Comparison of ENCODE assay signal across 14 cellular contexts in genomic region chr22:44088976-44089570, GRCh38.
A peak's percentile ranks its signal among the peaks of the same experiment; 100 is the strongest.
DNase-seq lines count a peak whose midpoint lies in the region; ATAC-seq and TF ChIP-seq lines count a peak whose summit lies in the region.
"Had no signal": no experiment of that assay in that cellular context is flagged by ENCODE, and none has a peak within 500 bp of the region (broad histone marks: within the 10 kb centered on the region; RNA-seq: fewer than 3 reads in every experiment).

No MANE protein-coding gene starts in this region.

- no peaks in the 10 kb centered on the region for H3K27me3 ChIP-seq in prostate gland (replicated peaks; ENCODE audit: insufficient read depth)

- CTCF ChIA-PET in activated CD8-positive, alpha-beta T cell treated with anti-CD3 and anti-CD28 coated beads, Interleukin-2, amount 10 ng/mL, durations not matched to agents 7 days and 5 days (lab: Charles Lee): no interaction called here

- DNase-seq in EL (peak; percentile 27), anterior cingulate cortex (lab: John Stamatoyannopoulos, UW) (peak in 32 of 58 donors; percentile 2 to 54 (median 24)), head of caudate nucleus (peak in 29 of 42 donors; percentile 14 to 63 (median 40)), prostate gland (ENCODE audit: low spot score) (peak; percentile 54)
- DNase-seq in activated CD8-positive, alpha-beta T cell treated with anti-CD3 and anti-CD28 coated beads, Interleukin-2, amount 10 ng/mL, durations not matched to agents 7 days and 5 days: no peak
- DNase-seq: activated CD4-positive, alpha-beta T cell treated with anti-CD3 and anti-CD28 coated beads for 4 hours; activated naive CD4-positive, alpha-beta T cell treated with anti-CD3 and anti-CD28 coated beads for 36 hours; CD4-positive, alpha-beta memory T cell; NCI-H1930; SIG-M5 had no signal

- no peaks in the 10 kb centered on the region for H3K27me3 Mint-ChIP-seq in activated CD8-positive, alpha-beta T cell treated with anti-CD3 and anti-CD28 coated beads, Interleukin-2, amount 10 ng/mL, durations not matched to agents 7 days and 5 days (ENCODE audit: low read depth)
- H3K27me3 Mint-ChIP-seq: CD4-positive, alpha-beta memory T cell had no signal

- peaks cover 10% of the 10 kb centered on the region for H3K4me1 Mint-ChIP-seq in activated CD8-positive, alpha-beta T cell treated with anti-CD3 and anti-CD28 coated beads, Interleukin-2, amount 10 ng/mL, durations not matched to agents 7 days and 5 days (ENCODE audit: low read depth)

- POLR2A ChIA-PET in activated CD8-positive, alpha-beta T cell treated with anti-CD3 and anti-CD28 coated beads, Interleukin-2, amount 10 ng/mL, durations not matched to agents 7 days and 5 days (lab: Charles Lee): no interaction called here

- peaks cover 2% of the 10 kb centered on the region for H3K36me3 Mint-ChIP-seq in activated CD8-positive, alpha-beta T cell treated with anti-CD3 and anti-CD28 coated beads, Interleukin-2, amount 10 ng/mL, durations not matched to agents 7 days and 5 days (ENCODE audit: low read depth)

- H3K9me3 Mint-ChIP-seq in activated CD8-positive, alpha-beta T cell treated with anti-CD3 and anti-CD28 coated beads, Interleukin-2, amount 10 ng/mL, durations not matched to agents 7 days and 5 days (ENCODE audit: insufficient read depth): no peaks in the 10 kb centered on the region

- no peak for TF ChIP-seq POLR2A in prostate gland (IDR thresholded peaks at IDR 0.05)

- no peaks in the 10 kb centered on the region for H3K9me3 ChIP-seq in prostate gland

- intact Hi-C loops in head of caudate nucleus (cut with DNase I): no loop called here
- intact Hi-C loops in prostate gland (cut with DNase I): loop anchor here (2.0 to 10.0 kb wide), 4 partner anchors 94 to 406 kb away; partner anchors contain the start of gene RTL6

- ATAC-seq in GM19463 (IDR thresholded peaks at IDR 0.05; ENCODE audit: unreplicated experiment) (no peak), HG03097 (IDR thresholded peaks at IDR 0.05; ENCODE audit: low FRiP score, unreplicated experiment) (no peak), GM18498 (IDR thresholded peaks at IDR 0.05; ENCODE audit: unreplicated experiment) (no peak)
- no peak for ATAC-seq in activated CD8-positive, alpha-beta T cell treated with anti-CD3 and anti-CD28 coated beads, Interleukin-2, amount 10 ng/mL, durations not matched to agents 7 days and 5 days

- H3K4me3 ChIP-seq in prostate gland: no peak overlapping the region
- H3K4me3 ChIP-seq: skin epidermis had no signal

- TF ChIP-seq CTCF in prostate gland (IDR thresholded peaks at IDR 0.05): no peak

- WGBS in prostate gland: 14% methylated on average over 17 of the region's 17 CpGs

- no peak overlapping the region for H3K4me3 Mint-ChIP-seq in activated CD8-positive, alpha-beta T cell treated with anti-CD3 and anti-CD28 coated beads, Interleukin-2, amount 10 ng/mL, durations not matched to agents 7 days and 5 days
- H3K4me3 Mint-ChIP-seq: activated naive CD4-positive, alpha-beta T cell treated with anti-CD3 and anti-CD28 coated beads for 36 hours; CD4-positive, alpha-beta memory T cell had no signal

- H3K27ac Mint-ChIP-seq in activated CD8-positive, alpha-beta T cell treated with anti-CD3 and anti-CD28 coated beads, Interleukin-2, amount 10 ng/mL, durations not matched to agents 7 days and 5 days: no peak overlapping the region
- H3K27ac Mint-ChIP-seq: activated naive CD4-positive, alpha-beta T cell treated with anti-CD3 and anti-CD28 coated beads for 36 hours; CD4-positive, alpha-beta memory T cell had no signal

- H3K36me3 ChIP-seq in prostate gland: no peaks in the 10 kb centered on the region

- H3K4me1 ChIP-seq in prostate gland (replicated peaks): no peaks in the 10 kb centered on the region

- no peak overlapping the region for H3K27ac ChIP-seq in prostate gland
